ENCODE assay signal across 17 cellular contexts in the genomic region with DNA sequence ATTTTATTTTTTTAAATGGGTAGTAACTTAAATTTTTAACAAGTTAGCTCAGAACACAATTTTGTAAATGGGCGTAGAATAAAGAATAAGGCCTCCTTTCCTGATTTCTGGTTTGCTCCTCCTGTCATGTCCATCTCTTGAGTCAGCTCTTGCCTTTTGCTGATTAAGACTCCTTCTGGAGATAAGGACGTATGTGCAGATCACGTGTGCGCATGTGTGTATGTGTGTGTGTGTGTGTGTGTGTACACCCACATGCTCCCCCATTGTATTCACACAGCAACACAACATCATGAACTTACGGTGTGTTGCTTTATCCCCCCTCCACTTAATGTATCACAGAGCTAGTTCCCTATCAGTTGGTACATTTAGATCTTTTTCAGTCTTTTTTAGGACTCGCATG.
DNase-seq lines count a peak whose midpoint lies in the region; ATAC-seq, FAIRE-seq and TF ChIP-seq lines count a peak whose summit lies in the region.
"Had no signal": no experiment of that assay in that cellular context is flagged by ENCODE, and none has a peak within 500 bp of the region (broad histone marks: within the 10 kb centered on the region; RNA-seq: fewer than 3 reads in every experiment).

No MANE protein-coding gene starts in this region.

- ATAC-seq in GM12878 (peak; percentile 3; the same call in 1 of the 3 replicates), HG03196 (IDR thresholded peaks at IDR 0.05; ENCODE audit: unreplicated experiment) (no peak)
- no peak for ATAC-seq in stimulated activated memory B cell treated with anti-CD40 and anti-IgM and Interleukin-4, amounts not matched to agents 10 μg/mL and 1 μg/mL and 100 μg/mL, for 72 hours
- ATAC-seq: HCT116 had no signal

- TF ChIP-seq POLR2A in GM12891 (IDR thresholded peaks at IDR 0.05; ENCODE audit: low read depth, low read length) (no peak), GM12878 (IDR thresholded peaks at IDR 0.05; ENCODE audit: low read depth, low read length) (no peak)

- peaks cover 6% of the 10 kb centered on the region for H3K9me3 ChIP-seq in GM12878 (replicated peaks; ENCODE audit: control insufficient read depth, insufficient read depth, low read length)
- peaks cover 2% of the 10 kb centered on the region for H3K9me3 ChIP-seq in osteoblast (ENCODE audit: low read depth, low read length)

- H3K27me3 ChIP-seq in GM12878 (replicated peaks in 1 of 2; ENCODE audit: control insufficient read depth in 2 of 2, insufficient read depth in 2 of 2, low read length in 1 of 2) (no peaks in the 10 kb centered on the region), osteoblast (ENCODE audit: insufficient read depth, low read length) (no peaks in the 10 kb centered on the region)
- H3K27me3 ChIP-seq: SJCRH30 had no signal

- no peaks in the 10 kb centered on the region for H3K27me3 Mint-ChIP-seq in stimulated activated memory B cell treated with anti-CD40 and anti-IgM and Interleukin-4, amounts not matched to agents 10 μg/mL and 1 μg/mL and 100 μg/mL, for 72 hours

- no peak for TF ChIP-seq CTCF in GM12878 (IDR thresholded peaks at IDR 0.05 in 2 of 3, conservative IDR thresholded peaks at IDR 0.05 in 1 of 3; ENCODE audit: control insufficient read depth in 2 of 3, extremely low read depth in 1 of 3, insufficient read depth in 1 of 3, low read depth in 3 of 3, low read length in 3 of 3)
- TF ChIP-seq CTCF in osteoblast (IDR thresholded peaks at IDR 0.05; ENCODE audit: extremely low read depth, low read depth, low read length) = no peak

- H2AFZ ChIP-seq in GM12878 (ENCODE audit: control insufficient read depth, low read depth, low read length) = peak overlapping the region; percentile 89
- no peak overlapping the region for H2AFZ ChIP-seq in osteoblast (ENCODE audit: low read length)

- SMC1A ChIA-PET in GM12878 (lab: Charles Lee; ENCODE audit: uncharacterized antibody, unreplicated experiment) = interaction anchor here (0.6 to 15.3 kb wide), 47 partner anchors 10 to 196 kb away, joined by 3 to 246 read pairs (median 4); partner anchors contain the start of gene PRKCE

- no peak for TF ChIP-seq EP300 in GM12878 (IDR thresholded peaks at IDR 0.05; ENCODE audit: borderline replicate concordance in 1 of 2, control insufficient read depth in 1 of 2, low read depth in 2 of 2, low read length in 2 of 2)

- H3K9ac ChIP-seq in GM12878 (ENCODE audit: control insufficient read depth, insufficient read depth, low read length) = peak overlapping the region; percentile 55; the same call in 1 of the 2 replicates
- H3K9ac ChIP-seq: KMS-11 had no signal

- BruUV-seq in GM12878 (replicated peaks; lab: Mats Ljungman, UMichigan) = no TSS peak

- peaks cover 66% of the 10 kb centered on the region for H3K4me1 Mint-ChIP-seq in stimulated activated memory B cell treated with anti-CD40 and anti-IgM and Interleukin-4, amounts not matched to agents 10 μg/mL and 1 μg/mL and 100 μg/mL, for 72 hours

- intact Hi-C loops in GM12878 (cut with micrococcal nuclease; ENCODE audit: unreplicated experiment) = no loop called here

- H3K4me1 ChIP-seq in GM12878 (ENCODE audit: control insufficient read depth, insufficient read depth, low read length) (peaks cover 58% of the 10 kb centered on the region), osteoblast (ENCODE audit: insufficient read depth, low read length) (peaks cover 2% of the 10 kb centered on the region)
- H3K4me1 ChIP-seq: SJCRH30 had no signal

- no peak for TF ChIP-seq RAD21 in GM12878 (IDR thresholded peaks at IDR 0.05; ENCODE audit: insufficient read depth, low read depth, low read length)

- POLR2A ChIA-PET in GM12878 (lab: Charles Lee) = interaction anchor here (0.6 to 11.1 kb wide), 21 partner anchors 9 to 213 kb away, joined by 3 to 77 read pairs (median 4); partner anchors contain the start of gene PRKCE

- peaks cover 14% of the 10 kb centered on the region for H3K9me3 Mint-ChIP-seq in stimulated activated memory B cell treated with anti-CD40 and anti-IgM and Interleukin-4, amounts not matched to agents 10 μg/mL and 1 μg/mL and 100 μg/mL, for 72 hours

- H3K27ac Mint-ChIP-seq in stimulated activated memory B cell treated with anti-CD40 and anti-IgM and Interleukin-4, amounts not matched to agents 10 μg/mL and 1 μg/mL and 100 μg/mL, for 72 hours = peak overlapping the region; percentile 76
- H3K27ac Mint-ChIP-seq: T-helper 1 cell treated with Interleukin-12 subunit alpha and Interleukin-12 subunit beta and Interleukin-4 antibody, amounts not matched to agents 30 μg/mL and 1 μg/mL, for 36 hours had no signal

- WGBS in GM12878 (ENCODE audit: insufficient coverage, insufficient replicate concordance, low lambda C conversion rate, missing lambda C conversion rate) = 87% methylated on average over 6 of the region's 6 CpGs

- H3K27ac ChIP-seq in GM12878 (ENCODE audit: control insufficient read depth, insufficient read depth) = peak overlapping the region; percentile 70
- H3K27ac ChIP-seq in osteoblast (ENCODE audit: low read depth, low read length) = no peak overlapping the region
- H3K27ac ChIP-seq: KMS-11, SJCRH30 had no signal

- RAD21 ChIA-PET in GM12878 (lab: Charles Lee; ENCODE audit: unreplicated experiment) = interaction anchor here (0.7 to 9.8 kb wide), 44 partner anchors 10 to 711 kb away, joined by 3 to 100 read pairs (median 5); partner anchors contain the start of gene PRKCE

- H3K79me2 ChIP-seq in GM12878 (ENCODE audit: control insufficient read depth, insufficient read depth, low read length) = peaks cover 13% of the 10 kb centered on the region
- no peaks in the 10 kb centered on the region for H3K79me2 ChIP-seq in osteoblast (ENCODE audit: insufficient read depth, low read length)

- no peaks in the 10 kb centered on the region for H4K20me1 ChIP-seq in GM12878 (ENCODE audit: control insufficient read depth, insufficient read depth)
- H4K20me1 ChIP-seq in osteoblast (ENCODE audit: insufficient read depth, low read length) = peaks cover 5% of the 10 kb centered on the region

- H3K4me2 ChIP-seq in GM12878 (ENCODE audit: control insufficient read depth, insufficient read depth) (peak overlapping the region; percentile 71), osteoblast (ENCODE audit: insufficient read depth, low read length) (no peak overlapping the region)
- H3K4me2 ChIP-seq: KMS-11 had no signal

- CTCF ChIA-PET in GM12878 (lab: Yijun Ruan, JAX) = interaction anchor here (0.9 to 5.0 kb wide), 29 partner anchors 9 to 629 kb away, joined by 3 to 68 read pairs (median 6); partner anchors contain the start of gene PRKCE

- no peak overlapping the region for H3K4me3 ChIP-seq in GM12878
- H3K4me3 ChIP-seq in osteoblast (ENCODE audit: insufficient read depth, low read length) = no peak overlapping the region
- H3K4me3 ChIP-seq: SJCRH30 had no signal

- FAIRE-seq in GM12891 (lab: Jason Lieb, UNC) (peak; percentile 93), GM12878 (lab: Jason Lieb, UNC) (no peak)

- H3K4me3 Mint-ChIP-seq in stimulated activated memory B cell treated with anti-CD40 and anti-IgM and Interleukin-4, amounts not matched to agents 10 μg/mL and 1 μg/mL and 100 μg/mL, for 72 hours = no peak overlapping the region
- H3K4me3 Mint-ChIP-seq: T-helper 1 cell treated with Interleukin-12 subunit alpha and Interleukin-12 subunit beta and Interleukin-4 antibody, amounts not matched to agents 30 μg/mL and 1 μg/mL, for 36 hours had no signal

- in situ Hi-C loops in GM12878 (cut with MboI) = no loop called here

- H3K36me3 ChIP-seq in GM12878 (ENCODE audit: control insufficient read depth in 2 of 2, insufficient read depth in 2 of 2, low read length in 1 of 2) = no peaks in the 10 kb centered on the region
- no peaks in the 10 kb centered on the region for H3K36me3 ChIP-seq in osteoblast (ENCODE audit: insufficient read depth, low read length)
- H3K36me3 ChIP-seq: SJCRH30 had no signal

- DNase-seq in GM12891 (ENCODE audit: insufficient read length, low spot score) (no peak), NAMALWA (ENCODE audit: low spot score) (peak; percentile 35), GM12878 (ENCODE audit: low read depth, low spot score) (no peak), MV-4-11 (lab: John Stamatoyannopoulos, UW) (no peak), osteoblast (ENCODE audit: insufficient read length, low spot score, missing footprints) (no peak)
- DNase-seq: DMS79, GOT3, NCI-H1092 treated with DMSO at 0.1 percent for 48 hours, NCI-H2081, NCI-H510A treated with DMSO at 0.1 percent for 48 hours, NCI-H82, SJCRH30 had no signal

- peaks cover 19% of the 10 kb centered on the region for H3K36me3 Mint-ChIP-seq in stimulated activated memory B cell treated with anti-CD40 and anti-IgM and Interleukin-4, amounts not matched to agents 10 μg/mL and 1 μg/mL and 100 μg/mL, for 72 hours

TF ChIP-seq in GM12891, 5 proteins besides CTCF, POLR2A, EP300 and RAD21:
- TF ChIP-seq TAF1 (IDR thresholded peaks at IDR 0.05; ENCODE audit: low read depth, low read length) (no peak), PAX5 (IDR thresholded peaks at IDR 0.05; ENCODE audit: insufficient read depth, low read length, severe bottlenecking) (no peak)

TF ChIP-seq in GM12878, 131 proteins besides CTCF, POLR2A, EP300 and RAD21 (continues in another document):
- TF ChIP-seq, protein P1, sequence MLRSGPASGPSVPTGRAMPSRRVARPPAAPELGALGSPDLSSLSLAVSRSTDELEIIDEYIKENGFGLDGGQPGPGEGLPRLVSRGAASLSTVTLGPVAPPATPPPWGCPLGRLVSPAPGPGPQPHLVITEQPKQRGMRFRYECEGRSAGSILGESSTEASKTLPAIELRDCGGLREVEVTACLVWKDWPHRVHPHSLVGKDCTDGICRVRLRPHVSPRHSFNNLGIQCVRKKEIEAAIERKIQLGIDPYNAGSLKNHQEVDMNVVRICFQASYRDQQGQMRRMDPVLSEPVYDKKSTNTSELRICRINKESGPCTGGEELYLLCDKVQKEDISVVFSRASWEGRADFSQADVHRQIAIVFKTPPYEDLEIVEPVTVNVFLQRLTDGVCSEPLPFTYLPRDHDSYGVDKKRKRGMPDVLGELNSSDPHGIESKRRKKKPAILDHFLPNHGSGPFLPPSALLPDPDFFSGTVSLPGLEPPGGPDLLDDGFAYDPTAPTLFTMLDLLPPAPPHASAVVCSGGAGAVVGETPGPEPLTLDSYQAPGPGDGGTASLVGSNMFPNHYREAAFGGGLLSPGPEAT (IDR thresholded peaks at IDR 0.05; ENCODE audit: low read depth) = no peak
